In the genomic region with DNA sequence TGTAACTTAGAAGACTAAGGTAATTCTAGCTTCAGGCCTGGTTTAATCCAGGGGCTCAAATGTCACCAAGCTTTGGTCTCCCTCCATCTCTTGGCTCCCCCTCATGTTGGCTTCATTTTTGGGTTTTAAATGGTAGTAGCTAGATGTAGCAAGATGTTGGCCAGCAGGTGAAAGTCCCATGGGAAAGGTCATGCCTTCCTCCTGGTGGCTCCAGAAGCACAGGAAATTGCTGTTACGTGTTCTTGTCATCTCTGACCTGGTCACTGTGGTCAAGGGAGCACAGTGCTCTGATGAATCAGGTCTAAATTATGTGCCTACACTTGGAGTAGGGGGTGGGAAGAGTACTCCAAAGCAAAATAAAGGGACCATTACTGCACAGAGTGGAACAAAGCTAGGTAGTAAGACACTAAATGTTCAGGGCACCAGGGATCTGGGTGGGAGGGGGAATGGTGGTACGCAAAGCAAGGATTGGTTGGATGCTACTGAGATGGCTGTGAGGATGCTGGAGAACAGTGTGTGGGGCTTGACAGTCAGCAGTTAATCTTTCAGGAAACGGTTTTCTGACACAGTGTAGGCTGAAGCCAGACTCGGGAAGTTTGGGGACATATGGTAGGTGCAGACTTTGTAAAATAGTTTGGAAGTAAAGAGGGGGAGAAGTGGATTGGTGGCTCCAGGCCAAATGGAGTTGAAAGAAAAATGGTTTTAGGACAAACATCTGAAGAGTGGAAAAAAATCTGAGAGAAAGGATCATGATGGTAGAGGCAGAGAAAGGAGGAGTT, we compare ENCODE assay signal across 14 cellular contexts. TPM values are rescaled to one million over a fixed set of nuclear protein-coding genes. Genes with fewer than 3 reads are reported as not detected.
DNase-seq lines count a peak whose midpoint lies in the region; ATAC-seq and TF ChIP-seq lines count a peak whose summit lies in the region.
"Had no signal": no experiment of that assay in that cellular context is flagged by ENCODE, and none has a peak within 500 bp of the region (broad histone marks: within the 10 kb centered on the region; RNA-seq: fewer than 3 reads in every experiment).

No MANE protein-coding gene starts in this region.

- no peak overlapping the region for H3K9ac ChIP-seq in HCT116 (ENCODE audit: low read length)

- in situ Hi-C loops in ACHN (cut with HindIII; ENCODE audit: low pct_ligation_motif_present, low pct_unique_long_range_greater_than_20kb, low sequenced_read_pairs), result no loop called here

- TF ChIP-seq POLR2A in HCT116 (IDR thresholded peaks at IDR 0.05; ENCODE audit: borderline replicate concordance, extremely low read depth, insufficient read depth, insufficient read length), result no peak

- H3K79me2 ChIP-seq in HCT116 (ENCODE audit: insufficient read depth, low read length), result peaks cover 45% of the 10 kb centered on the region

- BruUV-seq in HCT116 (replicated peaks; lab: Mats Ljungman, UMichigan), result no TSS peak

- no peaks in the 10 kb centered on the region for H3K9me3 ChIP-seq in HCT116 (ENCODE audit: control insufficient read depth in 1 of 2, insufficient read depth in 1 of 2, low read depth in 1 of 2, low read length in 2 of 2)
- H3K9me3 ChIP-seq in ascending aorta, result no peaks in the 10 kb centered on the region
- H3K9me3 ChIP-seq: BE2C, colonic mucosa, right atrium auricular region, thoracic aorta had no signal

- ATAC-seq in HCT116 (peak; percentile 71), left lobe of liver (peak; percentile 74)

- CTCF ChIA-PET in HCT116 (lab: Charles Lee), result no interaction called here

- DNase-seq in ACHN (peak; percentile 57), HCT116 (ENCODE audit: low read depth, low spot score) (peak; percentile 60), ascending aorta (ENCODE audit: low spot score in 2 of 2) (no peak), left lobe of liver (ENCODE audit: low spot score) (peak; percentile 61), NCI-H1417 treated with DMSO at 0.1 percent for 48 hours (lab: John Stamatoyannopoulos, UW) (no peak), coronary artery (ENCODE audit: low spot score) (no peak)
- DNase-seq in activated CD4-positive, alpha-beta T cell treated with anti-CD3 and anti-CD28 coated beads, Interleukin-2, amount 50 U/mL, for 48 hours, result no peak
- DNase-seq in stimulated activated CD4-positive, alpha-beta T cell treated with anti-CD3 and anti-CD28 coated beads, Interleukin-12 subunit alpha, Interleukin-12 subunit beta, amount 100 ng/mL, for 4 hours, result no peak
- DNase-seq: activated gamma-delta T cell, BE2C, colonic mucosa, SIG-M5 had no signal

- no peaks in the 10 kb centered on the region for H3K36me3 ChIP-seq in HCT116 (ENCODE audit: control insufficient read depth in 1 of 2, insufficient read depth in 2 of 2, low read length in 2 of 2)
- H3K36me3 ChIP-seq in ascending aorta, result no peaks in the 10 kb centered on the region
- H3K36me3 ChIP-seq: BE2C, colonic mucosa, right atrium auricular region, thoracic aorta had no signal

- H3K27ac ChIP-seq in HCT116 (ENCODE audit: low read depth, low read length), result no peak overlapping the region
- H3K27ac ChIP-seq in ascending aorta, result peak overlapping the region; percentile 35 to 54
- peak overlapping the region in 1 of 2 donors; percentile 34 for H3K27ac ChIP-seq in coronary artery
- H3K27ac ChIP-seq: colonic mucosa, right atrium auricular region had no signal

- H3K4me1 ChIP-seq in HCT116 (ENCODE audit: control insufficient read depth in 1 of 2, insufficient read depth in 2 of 2, low read length in 2 of 2) (peaks cover 28 to 73% of the 10 kb centered on the region in 2 experiments), ascending aorta (peaks cover 4 to 26% of the 10 kb centered on the region in 2 donors)
- H3K4me1 ChIP-seq: BE2C, colonic mucosa had no signal

- POLR2A ChIA-PET in HCT116 (lab: Charles Lee), result interaction anchor here (1.2 kb wide), 1 partner anchor 31 kb away, joined by 4 read pairs; a partner anchor contains a TSS

- H3K4me2 ChIP-seq in HCT116 (ENCODE audit: low read length), result peak overlapping the region; percentile 70

- H3K4me3 ChIP-seq in HCT116 (replicated peaks in 1 of 2; ENCODE audit: low read depth in 1 of 2, low read length in 2 of 2) (peak overlapping the region in 1 of 2 experiments; percentile 35; a peak in 3 of 4 replicates), ascending aorta (no peak overlapping the region), coronary artery (no peak overlapping the region)
- H3K4me3 ChIP-seq: colonic mucosa, right atrium auricular region, thoracic aorta had no signal

- no peak overlapping the region for H2AFZ ChIP-seq in HCT116 (ENCODE audit: low read depth, low read length, poor library complexity, severe bottlenecking)

- no peaks in the 10 kb centered on the region for H3K9me2 ChIP-seq in HCT116 (ENCODE audit: insufficient read depth)

- H3K27me3 ChIP-seq in HCT116 (ENCODE audit: insufficient read depth, low read length), result no peaks in the 10 kb centered on the region
- no peaks in the 10 kb centered on the region for H3K27me3 ChIP-seq in ascending aorta
- H3K27me3 ChIP-seq: BE2C, colonic mucosa, right atrium auricular region had no signal

- intact Hi-C loops in HCT116 (cut with micrococcal nuclease) (no loop called here), ascending aorta (cut with DNase I) (no loop called here)

- TF ChIP-seq RAD21 in HCT116 (IDR thresholded peaks at IDR 0.05; ENCODE audit: low read depth), result no peak

- RAD21 ChIA-PET in HCT116 (lab: Charles Lee; ENCODE audit: low non-redundant PET in 1 of 2, low total read pairs in 2 of 2, uncharacterized antibody in 2 of 2, unreplicated experiment in 2 of 2), result no interaction called here

- TF ChIP-seq CTCF in HCT116 (IDR thresholded peaks at IDR 0.05 in 2 of 3, conservative IDR thresholded peaks at IDR 0.05 in 1 of 3; ENCODE audit: borderline replicate concordance in 1 of 3, insufficient read depth in 1 of 3, low read depth in 2 of 3, low read length in 2 of 3) (no peak), ascending aorta (IDR thresholded peaks at IDR 0.05) (no peak), coronary artery (IDR thresholded peaks at IDR 0.05) (no peak)

- no peaks in the 10 kb centered on the region for H4K20me1 ChIP-seq in HCT116 (ENCODE audit: insufficient read depth)

TF ChIP-seq in HCT116, 20 proteins besides CTCF, POLR2A, EP300 and RAD21:
- TF ChIP-seq, protein P1, sequence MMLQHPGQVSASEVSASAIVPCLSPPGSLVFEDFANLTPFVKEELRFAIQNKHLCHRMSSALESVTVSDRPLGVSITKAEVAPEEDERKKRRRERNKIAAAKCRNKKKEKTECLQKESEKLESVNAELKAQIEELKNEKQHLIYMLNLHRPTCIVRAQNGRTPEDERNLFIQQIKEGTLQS (IDR thresholded peaks at IDR 0.05), result no peak
- TF ChIP-seq EZH2phosphoT487 (IDR thresholded peaks at IDR 0.05; ENCODE audit: borderline replicate concordance), result no peak
- TF ChIP-seq FOSL1 (IDR thresholded peaks at IDR 0.05; ENCODE audit: low read depth), result peak; percentile 67; the same call in 1 of the 2 replicates
- TF ChIP-seq JUND (IDR thresholded peaks at IDR 0.05), result peak; percentile 77
- peak; percentile 81 for TF ChIP-seq SP1 (IDR thresholded peaks at IDR 0.05; ENCODE audit: low read depth)
- peak; percentile 38; the same call in 1 of the 2 replicates for TF ChIP-seq CBX3 (IDR thresholded peaks at IDR 0.05; ENCODE audit: low read depth)

RNA-seq across cellular contexts. Expression of a gene that starts 30.1 kb away (rescaled TPM):
- total RNA-seq in HCT116 (2021; ENCODE audit: unreplicated experiment) (37.5 TPM), ascending aorta (41.4 TPM), left lobe of liver (29.9 TPM)
- polyA plus RNA-seq in HCT116 (2012), result 15.3 and 16.3 TPM in 2 replicates

RNA-seq across cellular contexts. Expression of a gene that starts 37.1 kb away (rescaled TPM):
- total RNA-seq in HCT116 (2021; ENCODE audit: unreplicated experiment) (273 TPM), ascending aorta (52.5 TPM), left lobe of liver (18.5 TPM)
- 135 and 150 TPM in 2 replicates for polyA plus RNA-seq in HCT116 (2012)

RNA-seq across cellular contexts. Expression of a gene that starts 44.0 kb away (rescaled TPM):
- 75.5 TPM for total RNA-seq in HCT116 (2021; ENCODE audit: unreplicated experiment)
- polyA plus RNA-seq in HCT116 (2012), result 44.0 and 62.3 TPM in 2 replicates
- 114 TPM for total RNA-seq in ascending aorta
- 70.8 TPM for total RNA-seq in left lobe of liver

Comparison
In these comparisons a context has a peak if more than half of its experiments do, and no peak if none do; other contexts are left out.
1. DNase-seq: peak in ACHN (single experiment), HCT116 (single experiment) and left lobe of liver (single experiment); none in ascending aorta (0 of 2), activated CD4-positive, alpha-beta T cell treated with anti-CD3 and anti-CD28 coated beads, Interleukin-2, amount 50 U/mL, for 48 hours (0 of 2), NCI-H1417 treated with DMSO at 0.1 percent for 48 hours (single experiment), coronary artery (single experiment) and stimulated activated CD4-positive, alpha-beta T cell treated with anti-CD3 and anti-CD28 coated beads, Interleukin-12 subunit alpha, Interleukin-12 subunit beta, amount 100 ng/mL, for 4 hours (single experiment).